Comparison of ENCODE assay signal across 11 cellular contexts in genomic region chr10:92822964-92823363, GRCh38. TPM values are rescaled to one million over a fixed set of nuclear protein-coding genes. Genes with fewer than 3 reads are reported as not detected.
A peak's percentile ranks its signal among the peaks of the same experiment; 100 is the strongest.
DNase-seq lines count a peak whose midpoint lies in the region; FAIRE-seq and TF ChIP-seq lines count a peak whose summit lies in the region.
"Had no signal": no experiment of that assay in that cellular context is flagged by ENCODE, and none has a peak within 500 bp of the region (broad histone marks: within the 10 kb centered on the region; RNA-seq: fewer than 3 reads in every experiment).

No MANE protein-coding gene starts in this region.

- H4K5ac ChIP-seq in H1 (ENCODE audit: insufficient read length, low read depth, low read length): no peak overlapping the region

- H3K27me3 ChIP-seq in H1 (replicated peaks in 1 of 4; ENCODE audit: control insufficient read depth in 3 of 4, extremely low read depth in 1 of 4, insufficient read depth in 3 of 4, low read length in 3 of 4) (no peaks in the 10 kb centered on the region), neural progenitor cell (no peaks in the 10 kb centered on the region)
- H3K27me3 ChIP-seq: ascending aorta had no signal

- no peak overlapping the region for H2BK120ac ChIP-seq in H1 (replicated peaks; ENCODE audit: low read depth, low read length)

- 88% methylated on average over 9 of the region's 9 CpGs; no CpG with 5 or more reads in 1 of the 2 experiments for WGBS in H1 (ENCODE audit: extremely low coverage in 1 of 2, insufficient coverage in 1 of 2, insufficient read length in 1 of 2, insufficient replicate concordance in 2 of 2, low coverage in 1 of 2, low lambda C conversion rate in 2 of 2, missing lambda C conversion rate in 1 of 2), 2 experiments

- H3K27ac Mint-ChIP-seq in neural progenitor cell: no peak overlapping the region
- H3K27ac Mint-ChIP-seq: activated CD4-positive, alpha-beta memory T cell treated with anti-CD3 and anti-CD28 coated beads, Interleukin-2, amount 10 ng/mL, durations not matched to agents 7 days and 5 days had no signal

- TF ChIP-seq CTCF in H1 (IDR thresholded peaks at IDR 0.05; ENCODE audit: control extremely low read depth in 1 of 3, insufficient read depth in 1 of 3, low read depth in 1 of 3, low read length in 3 of 3) (peak in 1 of 3 experiments; percentile 26; a peak in 1 of 4 replicates), neural progenitor cell (IDR thresholded peaks at IDR 0.05) (peak; percentile 6)

- H3K4me1 ChIP-seq in H1 (replicated peaks in 1 of 4; ENCODE audit: control insufficient read depth in 3 of 4, insufficient read depth in 4 of 4, low read length in 3 of 4) (no peaks in the 10 kb centered on the region), neural progenitor cell (no peaks in the 10 kb centered on the region)

- H3K4ac ChIP-seq in H1 (replicated peaks; ENCODE audit: insufficient read length, low read depth, low read length): no peak overlapping the region

- H2AFZ ChIP-seq in H1 (ENCODE audit: low read length): no peak overlapping the region
- H2AFZ ChIP-seq in neural progenitor cell (replicated peaks): no peak overlapping the region

- H3K4me2 ChIP-seq in H1 (ENCODE audit: insufficient read depth in 1 of 2, low read depth in 2 of 2, low read length in 2 of 2) (no peak overlapping the region), neural progenitor cell (no peak overlapping the region)

- POLR2A ChIA-PET in H1 (lab: Charles Lee; ENCODE audit: partially characterized antibody): no interaction called here

- H3K18ac ChIP-seq in H1 (ENCODE audit: extremely low read depth, low read length): no peak overlapping the region

- TF ChIP-seq RAD21 in H1 (IDR thresholded peaks at IDR 0.05 in 1 of 2, conservative IDR thresholded peaks at IDR 0.05 in 1 of 2; ENCODE audit: low read depth in 2 of 2, low read length in 2 of 2): peak; percentile 24 to 44

- H2BK15ac ChIP-seq in H1 (ENCODE audit: low read length): no peak overlapping the region

- DNase-seq in ELR (ENCODE audit: low read depth) (peak; percentile 42), M059J (ENCODE audit: low read depth) (peak; percentile 48), H1 (ENCODE audit: low read depth in 1 of 2, low spot score in 2 of 2) (no peak), neural progenitor cell (ENCODE audit: low spot score) (no peak), NCI-H1417 treated with DMSO at 0.1 percent for 48 hours (lab: John Stamatoyannopoulos, UW) (no peak), GM12892 (ENCODE audit: insufficient read length) (no peak), HPDE6-E6E7 (ENCODE audit: extremely low spot score) (no peak)
- DNase-seq: activated CD4-positive, alpha-beta memory T cell treated with anti-CD3 and anti-CD28 coated beads, Interleukin-2, amount 10 ng/mL, durations not matched to agents 7 days and 5 days; immature natural killer cell; NCI-H774 had no signal

- H4K91ac ChIP-seq in H1 (replicated peaks; ENCODE audit: insufficient read length, low read length): no peak overlapping the region

- CTCF ChIA-PET in H1 (lab: Charles Lee; ENCODE audit: partially characterized antibody): interaction anchor here (0.9 to 3.3 kb wide), 7 partner anchors 10 to 70 kb away, joined by 3 to 22 read pairs (median 4); partner anchors contain the start of gene EXOC6

- H3K23ac ChIP-seq in H1 (ENCODE audit: insufficient read length): no peak overlapping the region

- no peak overlapping the region for H2BK20ac ChIP-seq in H1 (ENCODE audit: low read length)

- no peaks in the 10 kb centered on the region for H3K36me3 ChIP-seq in H1 (ENCODE audit: control insufficient read depth in 2 of 4, insufficient read depth in 4 of 4, low read length in 3 of 4)
- no peaks in the 10 kb centered on the region for H3K36me3 ChIP-seq in neural progenitor cell
- H3K36me3 ChIP-seq: ascending aorta had no signal

- H3K14ac ChIP-seq in H1 (ENCODE audit: insufficient read length): no peak overlapping the region

- FAIRE-seq in H1 (lab: Jason Lieb, UNC): no peak
- no peak for FAIRE-seq in GM12892 (lab: Jason Lieb, UNC)

- H3K79me2 ChIP-seq in H1 (ENCODE audit: control insufficient read depth in 1 of 2, insufficient read depth in 2 of 2, low read length in 2 of 2) (no peaks in the 10 kb centered on the region), neural progenitor cell (ENCODE audit: low read depth) (no peaks in the 10 kb centered on the region)

- H3K27me3 Mint-ChIP-seq in neural progenitor cell (ENCODE audit: insufficient read depth, low read depth): peaks cover 5% of the 10 kb centered on the region

- no peak for TF ChIP-seq EP300 in H1 (IDR thresholded peaks at IDR 0.05; ENCODE audit: borderline replicate concordance in 1 of 2, low read depth in 2 of 2, low read length in 2 of 2)

- H2AK5ac ChIP-seq in H1 (ENCODE audit: low read depth, low read length): no peak overlapping the region

- H3K4me3 ChIP-seq in H1 (ENCODE audit: extremely low read depth in 1 of 4, insufficient read depth in 2 of 4, low read depth in 3 of 4, low read length in 4 of 4): no peak overlapping the region
- H3K4me3 ChIP-seq in neural progenitor cell: no peak overlapping the region
- H3K4me3 ChIP-seq: ascending aorta had no signal

- H3K27ac ChIP-seq in H1 (ENCODE audit: low read depth, low read length) (no peak overlapping the region), neural progenitor cell (no peak overlapping the region)

- H3K9me3 ChIP-seq in H1 (ENCODE audit: insufficient read depth in 2 of 2, low read depth in 1 of 2, low read length in 1 of 2): no peaks in the 10 kb centered on the region
- no peaks in the 10 kb centered on the region for H3K9me3 ChIP-seq in neural progenitor cell (ENCODE audit: low read depth)
- H3K9me3 ChIP-seq: ascending aorta had no signal

- no peak overlapping the region for H4K8ac ChIP-seq in H1 (ENCODE audit: extremely low read depth, insufficient read depth, low read length)

- H3K4me1 Mint-ChIP-seq in neural progenitor cell: peaks cover 5% of the 10 kb centered on the region

- no peak overlapping the region for H2BK5ac ChIP-seq in H1 (ENCODE audit: low read depth, low read length)

- no peaks in the 10 kb centered on the region for H3F3A ChIP-seq in neural progenitor cell (ENCODE audit: low read depth)

- H2BK12ac ChIP-seq in H1 (ENCODE audit: low read depth, low read length): no peak overlapping the region

- H3K9me3 Mint-ChIP-seq in neural progenitor cell: peaks cover 2% of the 10 kb centered on the region
- H3K9me3 Mint-ChIP-seq: activated CD4-positive, alpha-beta memory T cell treated with anti-CD3 and anti-CD28 coated beads, Interleukin-2, amount 10 ng/mL, durations not matched to agents 7 days and 5 days; immature natural killer cell had no signal

- H4K20me1 ChIP-seq in H1 (replicated peaks in 1 of 2; ENCODE audit: control insufficient read depth in 1 of 2, insufficient read depth in 2 of 2, low read length in 2 of 2): no peaks in the 10 kb centered on the region
- no peaks in the 10 kb centered on the region for H4K20me1 ChIP-seq in neural progenitor cell (ENCODE audit: low read depth)

- no peaks in the 10 kb centered on the region for H3K79me1 ChIP-seq in H1 (ENCODE audit: low read depth, low read length)

- H3K4me3 Mint-ChIP-seq in neural progenitor cell: no peak overlapping the region
- H3K4me3 Mint-ChIP-seq: activated CD4-positive, alpha-beta memory T cell treated with anti-CD3 and anti-CD28 coated beads, Interleukin-2, amount 10 ng/mL, durations not matched to agents 7 days and 5 days; immature natural killer cell had no signal

- TF ChIP-seq POLR2A in H1 (IDR thresholded peaks at IDR 0.05; ENCODE audit: control extremely low read depth in 1 of 2, low read depth in 2 of 2, low read length in 2 of 2): no peak
- TF ChIP-seq POLR2A in GM12892 (IDR thresholded peaks at IDR 0.05; ENCODE audit: low read depth, low read length): no peak

- H3K56ac ChIP-seq in H1 (replicated peaks; ENCODE audit: insufficient read length, low read depth, low read length): no peak overlapping the region

- no peaks in the 10 kb centered on the region for H3K36me3 Mint-ChIP-seq in neural progenitor cell
- H3K36me3 Mint-ChIP-seq: immature natural killer cell had no signal

- no peak overlapping the region for H3K9ac ChIP-seq in H1 (replicated peaks in 1 of 4; ENCODE audit: extremely low read depth in 1 of 4, low read depth in 3 of 4, low read length in 3 of 4)
- H3K9ac ChIP-seq in neural progenitor cell: no peak overlapping the region

- no peaks in the 10 kb centered on the region for H3K23me2 ChIP-seq in H1 (ENCODE audit: low read depth, low read length)

TF ChIP-seq in H1, 55 proteins besides CTCF, POLR2A, EP300 and RAD21 (continues in another document):
- no peak for TF ChIP-seq BRCA1 (IDR thresholded peaks at IDR 0.05; ENCODE audit: low read depth, low read length)
- TF ChIP-seq KDM4A (IDR thresholded peaks at IDR 0.05; ENCODE audit: low read depth, low read length, severe bottlenecking): no peak

RNA-seq across cellular contexts. Expression of gene EXOC6, which starts 25.4 kb away (rescaled TPM):
- total RNA-seq in M059J (2014; rRNA removed; shearing (Covaris generic)): 9.1 and 12.6 TPM in 2 replicates
- total RNA-seq in H1 (2021; fragmentation: NEBNext Ultra II Directional; extraction: Animal tissue kit (Norgen Biotek cat#: 25700)): 3.9 and 4.5 TPM in 2 replicates
- 0.80 and 1.7 TPM in 2 replicates for polyA plus RNA-seq in H1 (2011; rRNA removed)
- polyA plus RNA-seq in H1 (2011; cell fraction: cytosol; rRNA removed): 2.0 TPM
- 0.61 TPM for polyA plus RNA-seq in H1 (2011; cell fraction: nucleus; rRNA removed)
- polyA plus RNA-seq in H1 (2012, experiment 1 of 2): 3.0 to 9.3 TPM (median 6.3 TPM) in 4 replicates
- 0.24 TPM for polyA plus RNA-seq in H1 (2012, experiment 2 of 2)
- 6.0 TPM for polyA plus RNA-seq in H1 (2013, experiment 1 of 2)
- polyA plus RNA-seq in H1 (2013, experiment 2 of 2): 4.1 TPM
- 2.6 and 15.1 TPM in 2 replicates for polyA minus RNA-seq in H1 (2011; rRNA and poly(A)+ RNA removed)
- 2.9 TPM for polyA minus RNA-seq in H1 (2011; cell fraction: cytosol; rRNA and poly(A)+ RNA removed)
- polyA minus RNA-seq in H1 (2011; cell fraction: nucleus; rRNA and poly(A)+ RNA removed): 14.5 TPM
- total RNA-seq in neural progenitor cell (ENCODE audit: low replicate concordance): 17.3 and 25.6 TPM in 2 replicates
- 9.5 TPM for polyA plus RNA-seq in GM12892 (2012; ENCODE audit: missing spikeins)

Comparison
In these comparisons a context has a peak if more than half of its experiments do, and no peak if none do; other contexts are left out.
1. DNase-seq: peak in ELR (single experiment) and M059J (single experiment); none in H1 (0 of 2), neural progenitor cell (single experiment), NCI-H1417 treated with DMSO at 0.1 percent for 48 hours (single experiment), GM12892 (single experiment) and HPDE6-E6E7 (single experiment).